ENCODE assay signal across 9 cellular contexts in genomic region chr2:40027968-40028367, GRCh38.
"Had no signal": no experiment of that assay in that cellular context is flagged by ENCODE, and none has a peak within 500 bp of the region (broad histone marks: within the 10 kb centered on the region; RNA-seq: fewer than 3 reads in every experiment).

No MANE protein-coding gene starts in this region.

- H3K36me3 ChIP-seq: gastroesophageal sphincter, pancreas had no signal

- FAIRE-seq: pancreas, small intestine had no signal

- H3K4me1 ChIP-seq: gastroesophageal sphincter, pancreas had no signal

- DNase-seq: activated naive CD4-positive, alpha-beta T cell treated with anti-CD3 and anti-CD28 coated beads, Interleukin-2, amount 50 U/mL, for 16 hours; endodermal cell; kidney glomerular epithelial cell; pancreas; retina; small intestine had no signal

- H3K4me3 ChIP-seq: gastroesophageal sphincter, pancreas had no signal

- H3K9me3 ChIP-seq: gastroesophageal sphincter, pancreas had no signal

- ATAC-seq: activated CD4-positive, CD25-positive, alpha-beta regulatory T cell treated with anti-CD3 and anti-CD28 coated beads, Interleukin-2, amount 50 U/mL, for 24 hours; esophagus mucosa; gastroesophageal sphincter; pancreas had no signal

- H3K27ac ChIP-seq: gastroesophageal sphincter, pancreas had no signal

- H3K27me3 ChIP-seq: gastroesophageal sphincter had no signal
